ENCODE assay signal across 8 cellular contexts in the genomic region with DNA sequence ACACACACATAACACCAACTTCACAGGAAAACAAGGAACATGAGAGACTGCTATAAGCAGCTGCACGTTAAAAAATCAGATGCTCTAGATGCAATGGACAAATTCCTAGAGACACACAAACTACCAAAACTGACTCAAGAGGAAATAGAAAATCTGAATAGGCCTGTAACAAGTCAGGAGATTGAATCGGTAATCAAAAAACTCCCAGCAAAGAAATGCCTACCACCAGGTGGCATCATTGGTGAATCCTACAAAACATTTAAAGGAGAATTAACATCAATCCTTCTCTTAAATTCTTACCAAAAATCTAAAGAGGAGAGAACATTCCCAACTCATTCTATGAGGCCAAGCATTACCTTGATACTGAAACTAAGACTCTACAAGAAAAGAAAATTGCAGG. TPM values are rescaled to one million over a fixed set of nuclear protein-coding genes. Genes with fewer than 3 reads are reported as not detected.
DNase-seq lines count a peak whose midpoint lies in the region; ATAC-seq and TF ChIP-seq lines count a peak whose summit lies in the region.

No MANE protein-coding gene starts in this region.

- DNase-seq in NCI-H510A treated with DMSO at 0.1 percent for 48 hours (lab: John Stamatoyannopoulos, UW): peak; percentile 3
- DNase-seq in NCI-H510A (lab: John Stamatoyannopoulos, UW): no peak
- peak; percentile 19 for DNase-seq in T1000 (lab: John Stamatoyannopoulos, UW)
- DNase-seq in type B pancreatic cell (ENCODE audit: extremely low spot score, unreplicated experiment): no peak
- no peak for DNase-seq in NCI-H1105 (lab: John Stamatoyannopoulos, UW)

- no peak overlapping the region for H2AFZ ChIP-seq in KMS-11 (ENCODE audit: low read depth)

- H3K27me3 ChIP-seq in KMS-11 (ENCODE audit: insufficient read depth, low read depth) (no peaks in the 10 kb centered on the region), gastroesophageal sphincter (no peaks in the 10 kb centered on the region)

- WGBS in gastroesophageal sphincter (ENCODE audit: low coverage in 1 of 2), 2 donors: 74% methylated on average over 2 of the region's 2 CpGs; no CpG with 5 or more reads in 1 of the 2 donors

- H3K27me3 Mint-ChIP-seq in type B pancreatic cell: no peaks in the 10 kb centered on the region

- TF ChIP-seq EP300 in gastroesophageal sphincter (IDR thresholded peaks at IDR 0.05): no peak

- H3K9ac ChIP-seq in KMS-11: no peak overlapping the region

- H3K36me3 ChIP-seq in KMS-11 (ENCODE audit: insufficient read depth) (no peaks in the 10 kb centered on the region), gastroesophageal sphincter (no peaks in the 10 kb centered on the region)

- no peak overlapping the region for H3K4me2 ChIP-seq in KMS-11

- peaks cover 6% of the 10 kb centered on the region for H3K9me3 Mint-ChIP-seq in type B pancreatic cell

- ATAC-seq in gastroesophageal sphincter (no peak), GM19395 (IDR thresholded peaks at IDR 0.05; ENCODE audit: unreplicated experiment) (no peak)

- H3K27ac ChIP-seq in KMS-11 (no peak overlapping the region), gastroesophageal sphincter (no peak overlapping the region)

- H3K9me3 ChIP-seq in gastroesophageal sphincter: no peaks in the 10 kb centered on the region

- 0 out of 2 replicates have a peak, but pooled peaks have one; percentile 33 for TF ChIP-seq CTCF in KMS-11 (conservative IDR thresholded peaks at IDR 0.05; ENCODE audit: low read depth, low read length)
- TF ChIP-seq CTCF in gastroesophageal sphincter (IDR thresholded peaks at IDR 0.05): peak; percentile 24 to 56 (median 51)
- peak; percentile 77 for TF ChIP-seq CTCF in type B pancreatic cell (conservative IDR thresholded peaks at IDR 0.05)

- TF ChIP-seq POLR2A in gastroesophageal sphincter (IDR thresholded peaks at IDR 0.05): no peak

- H3K4me1 ChIP-seq in KMS-11 (ENCODE audit: low read depth, poor library complexity, severe bottlenecking) (no peaks in the 10 kb centered on the region), gastroesophageal sphincter (peaks cover 0 to 15% (median 0%) of the 10 kb centered on the region in 3 donors)

- no peaks in the 10 kb centered on the region for H4K20me1 ChIP-seq in KMS-11 (ENCODE audit: insufficient read depth)

- no peak overlapping the region for H3K27ac Mint-ChIP-seq in type B pancreatic cell

- H3K79me2 ChIP-seq in KMS-11 (ENCODE audit: insufficient read depth, low read depth): no peaks in the 10 kb centered on the region

- H3K36me3 Mint-ChIP-seq in type B pancreatic cell: peaks cover 5% of the 10 kb centered on the region

- H3K4me3 ChIP-seq in KMS-11 (IDR thresholded peaks at IDR 0.05; ENCODE audit: insufficient read depth, low read depth, low read length): no peak overlapping the region
- H3K4me3 ChIP-seq in gastroesophageal sphincter: no peak overlapping the region

- no peak overlapping the region for H3K4me3 Mint-ChIP-seq in type B pancreatic cell

- peaks cover 14% of the 10 kb centered on the region for H3K4me1 Mint-ChIP-seq in type B pancreatic cell (ENCODE audit: unreplicated experiment)

RNA-seq across cellular contexts. Expression of gene NDST1, which starts 54.9 kb away (rescaled TPM):
- total RNA-seq in gastroesophageal sphincter: 100 to 1,000 TPM in 1 of 4 donors, 10 to 100 TPM in 3; 58.3 to 146 (median 72.1) TPM
- total RNA-seq in type B pancreatic cell (ENCODE audit: low replicate concordance): 96.5 and 101 TPM in 2 replicates

Comparison
In these comparisons a context has a peak if more than half of its experiments do, and no peak if none do; other contexts are left out.
1. DNase-seq: peak in NCI-H510A treated with DMSO at 0.1 percent for 48 hours (single experiment) and T1000 (single experiment); none in NCI-H510A (single experiment), type B pancreatic cell (single experiment) and NCI-H1105 (single experiment).
2. Peak in every context shown above with its lines, with median percentiles within 50 percentile points of each other: CTCF ChIP-seq.